ENCODE assay signal across 17 cellular contexts in genomic region chr2:18924905-18925691, GRCh38.
A peak's percentile ranks its signal among the peaks of the same experiment; 100 is the strongest.
DNase-seq lines count a peak whose midpoint lies in the region; ATAC-seq and TF ChIP-seq lines count a peak whose summit lies in the region.
"Had no signal": no experiment of that assay in that cellular context is flagged by ENCODE, and none has a peak within 500 bp of the region (broad histone marks: within the 10 kb centered on the region; RNA-seq: fewer than 3 reads in every experiment).

No MANE protein-coding gene starts in this region.

- H3K9me3 Mint-ChIP-seq in GM23338: peaks cover 7% of the 10 kb centered on the region
- peaks cover 15% of the 10 kb centered on the region for H3K9me3 Mint-ChIP-seq in WTC11
- H3K9me3 Mint-ChIP-seq: T-helper 1 cell treated with Interleukin-12 subunit alpha and Interleukin-12 subunit beta and Interleukin-4 antibody, amounts not matched to agents 30 μg/mL and 1 μg/mL, for 36 hours had no signal

- H3K36me3 Mint-ChIP-seq in GM23338 (ENCODE audit: low read depth): peaks cover 3% of the 10 kb centered on the region; the same call in 1 of the 3 replicates
- peaks cover 7% of the 10 kb centered on the region for H3K36me3 Mint-ChIP-seq in WTC11

- H3K27me3 Mint-ChIP-seq in GM23338 (ENCODE audit: insufficient read depth, low read depth, poor library complexity) (peaks cover 7% of the 10 kb centered on the region), WTC11 (ENCODE audit: low read depth) (no peaks in the 10 kb centered on the region)
- H3K27me3 Mint-ChIP-seq: activated CD4-positive, alpha-beta T cell treated with anti-CD3 and anti-CD28 coated beads, Interleukin-2, amount 10 ng/mL, durations not matched to agents 7 days and 5 days had no signal

- H3K27ac ChIP-seq in GM23338 (ENCODE audit: low read depth): 0 out of 2 replicates have a peak overlapping the region, but pooled peaks have one; percentile 7
- H3K27ac ChIP-seq in esophagus squamous epithelium: no peak overlapping the region
- H3K27ac ChIP-seq: ovary, thyroid gland had no signal

- CTCF ChIA-PET in WTC11 (lab: Charles Lee): no interaction called here

- no peaks in the 10 kb centered on the region for H3K79me2 ChIP-seq in GM23338 (replicated peaks; ENCODE audit: insufficient read depth)

- H3K4me2 ChIP-seq in GM23338: peak overlapping the region; percentile 31; the same call in 1 of the 2 replicates
- H3K4me2 ChIP-seq in skeletal muscle satellite cell (ENCODE audit: low read length): peak overlapping the region; percentile 57

- H3K27ac Mint-ChIP-seq in GM23338: no peak overlapping the region
- no peak overlapping the region for H3K27ac Mint-ChIP-seq in WTC11
- H3K27ac Mint-ChIP-seq: activated CD4-positive, alpha-beta T cell treated with anti-CD3 and anti-CD28 coated beads, Interleukin-2, amount 10 ng/mL, durations not matched to agents 7 days and 5 days; T-helper 1 cell treated with Interleukin-12 subunit alpha and Interleukin-12 subunit beta and Interleukin-4 antibody, amounts not matched to agents 30 μg/mL and 1 μg/mL, for 36 hours had no signal

- peak overlapping the region; percentile 56 for H3K9ac ChIP-seq in skeletal muscle satellite cell (ENCODE audit: low read depth, low read length)

- ATAC-seq in GM23338 (no peak), WTC11 (no peak), GM21528 (IDR thresholded peaks at IDR 0.05; ENCODE audit: low FRiP score, unreplicated experiment) (no peak)
- ATAC-seq: Panc1 had no signal

- no peaks in the 10 kb centered on the region for H4K20me1 ChIP-seq in GM23338 (replicated peaks; ENCODE audit: insufficient read depth)

- H3K4me3 Mint-ChIP-seq in GM23338 (no peak overlapping the region), WTC11 (no peak overlapping the region)
- H3K4me3 Mint-ChIP-seq: activated CD4-positive, alpha-beta T cell treated with anti-CD3 and anti-CD28 coated beads, Interleukin-2, amount 10 ng/mL, durations not matched to agents 7 days and 5 days; T-helper 1 cell treated with Interleukin-12 subunit alpha and Interleukin-12 subunit beta and Interleukin-4 antibody, amounts not matched to agents 30 μg/mL and 1 μg/mL, for 36 hours had no signal

- H3K9me2 ChIP-seq in GM23338 (ENCODE audit: insufficient read depth): no peaks in the 10 kb centered on the region; the same call in 1 of the 2 replicates

- POLR2A ChIA-PET in WTC11 (lab: Charles Lee): interaction anchor here (1.0 kb wide), 1 partner anchor 25 kb away, joined by 6 read pairs; no protein-coding TSS in a partner anchor

- no peaks in the 10 kb centered on the region for H3F3A ChIP-seq in GM23338 (replicated peaks; ENCODE audit: low read depth)

- 37 to 39% methylated on average over 3 of the region's 3 CpGs for WGBS in esophagus squamous epithelium, 2 donors

- H3K4me3 ChIP-seq in GM23338 (no peak overlapping the region), fibroblast of villous mesenchyme (ENCODE audit: low read depth, low read length) (no peak overlapping the region), skeletal muscle satellite cell (ENCODE audit: low read length) (peak overlapping the region; percentile 3), esophagus squamous epithelium (no peak overlapping the region)
- H3K4me3 ChIP-seq: ovary, thyroid gland had no signal

- no peaks in the 10 kb centered on the region for H3K27me3 ChIP-seq in GM23338 (ENCODE audit: insufficient read depth)
- H3K27me3 ChIP-seq in skeletal muscle satellite cell (ENCODE audit: control insufficient read depth, insufficient read depth, low read length): no peaks in the 10 kb centered on the region
- H3K27me3 ChIP-seq in esophagus squamous epithelium: no peaks in the 10 kb centered on the region
- H3K27me3 ChIP-seq: ovary, thyroid gland had no signal

- H2AFZ ChIP-seq in GM23338: no peak overlapping the region

- TF ChIP-seq CTCF in GM23338 (conservative IDR thresholded peaks at IDR 0.05; ENCODE audit: low read depth in 2 of 2) (no peak), fibroblast of villous mesenchyme (IDR thresholded peaks at IDR 0.05; ENCODE audit: insufficient read depth, low read depth, low read length) (no peak), esophagus squamous epithelium (IDR thresholded peaks at IDR 0.05) (no peak), WTC11 (IDR thresholded peaks at IDR 0.05) (no peak)

- no peaks in the 10 kb centered on the region for H3K9me3 ChIP-seq in skeletal muscle satellite cell (replicated peaks; ENCODE audit: low read length)
- H3K9me3 ChIP-seq in esophagus squamous epithelium: no peaks in the 10 kb centered on the region
- H3K9me3 ChIP-seq: ovary, thyroid gland had no signal

- no peak for TF ChIP-seq POLR2A in esophagus squamous epithelium (IDR thresholded peaks at IDR 0.05)

- intact Hi-C loops in esophagus squamous epithelium (cut with DNase I): no loop called here

- H3K4me1 ChIP-seq in GM23338 (ENCODE audit: insufficient read depth) (peaks cover 18% of the 10 kb centered on the region), skeletal muscle satellite cell (ENCODE audit: control insufficient read depth, insufficient read depth, low read length) (peaks cover 38% of the 10 kb centered on the region), esophagus squamous epithelium (peaks cover 0 to 22% (median 0%) of the 10 kb centered on the region in 3 donors)

- H3K4me1 Mint-ChIP-seq in GM23338: peaks cover 6% of the 10 kb centered on the region; the same call in 2 of the 3 replicates
- peaks cover 8% of the 10 kb centered on the region for H3K4me1 Mint-ChIP-seq in WTC11
- H3K4me1 Mint-ChIP-seq: activated CD4-positive, alpha-beta T cell treated with anti-CD3 and anti-CD28 coated beads, Interleukin-2, amount 10 ng/mL, durations not matched to agents 7 days and 5 days had no signal

- no peaks in the 10 kb centered on the region; the same call in 1 of the 2 replicates for H3K36me3 ChIP-seq in GM23338 (ENCODE audit: insufficient read depth)
- no peaks in the 10 kb centered on the region for H3K36me3 ChIP-seq in skeletal muscle satellite cell (ENCODE audit: insufficient read depth, low read length)
- no peaks in the 10 kb centered on the region for H3K36me3 ChIP-seq in esophagus squamous epithelium
- H3K36me3 ChIP-seq: ovary, thyroid gland had no signal

- DNase-seq in GM23338 (ENCODE audit: low spot score) (no peak), SW480 (ENCODE audit: low spot score) (peak; percentile 42), fibroblast of villous mesenchyme (ENCODE audit: low read depth) (peak; percentile 78), HuH-7 (ENCODE audit: low spot score) (no peak), esophagus squamous epithelium (lab: John Stamatoyannopoulos, UW) (no peak), WTC11 (ENCODE audit: low spot score) (no peak)
- DNase-seq: activated CD4-positive, alpha-beta T cell treated with anti-CD3 and anti-CD28 coated beads, Interleukin-2, amount 10 ng/mL, durations not matched to agents 7 days and 5 days; anterior cingulate cortex; hippocampal formation; NCI-H1092 treated with DMSO at 0.1 percent for 48 hours; ovary; stimulated activated CD4-positive, alpha-beta T cell treated with anti-CD3 and anti-CD28 coated beads, Interleukin-15, amount 100 ng/mL, for 24 hours; thyroid gland had no signal

TF ChIP-seq in GM23338, 12 proteins besides CTCF, POLR2A, EP300 and RAD21 (continues in another document):
- no peak for TF ChIP-seq JUNB (IDR thresholded peaks at IDR 0.05; ENCODE audit: unreplicated experiment)

TF ChIP-seq in WTC11, 78 proteins besides CTCF, POLR2A, EP300 and RAD21 (continues in another document):
- TF ChIP-seq E2F1 (CRISPR knock-in tag; IDR thresholded peaks at IDR 0.05) (no peak), ZNF532 (CRISPR knock-in tag; IDR thresholded peaks at IDR 0.05; ENCODE audit: borderline replicate concordance) (no peak), ZMAT4 (CRISPR knock-in tag; IDR thresholded peaks at IDR 0.05) (no peak)

Comparison
In these comparisons a context has a peak if more than half of its experiments do, and no peak if none do; other contexts are left out.
1. DNase-seq: peak in SW480 (single experiment) and fibroblast of villous mesenchyme (single experiment); none in GM23338 (single experiment), HuH-7 (single experiment), esophagus squamous epithelium (single experiment) and WTC11 (single experiment).